In genomic region chr11:127115844-127116243, GRCh38 we compare ENCODE assay signal across 8 cellular contexts.
"Had no signal": no experiment of that assay in that cellular context is flagged by ENCODE, and none has a peak within 500 bp of the region (broad histone marks: within the 10 kb centered on the region; RNA-seq: fewer than 3 reads in every experiment).

No MANE protein-coding gene starts in this region.

- ATAC-seq: GM23338, HCT116 had no signal

- H3K9ac ChIP-seq: GM23248 had no signal

- DNase-seq: GM23248, GOT3, H9, HCEC 1CT, HFFc6 had no signal

- H3K36me3 ChIP-seq: HAP-1 had no signal

- H3K4me3 ChIP-seq: GM23248, GM23338, HAP-1 had no signal

- H3K4me1 ChIP-seq: HAP-1 had no signal

- H3K27ac ChIP-seq: GM23248 had no signal

- H3K4me2 ChIP-seq: GM23338 had no signal

- H3K9me3 ChIP-seq: HAP-1 had no signal
